ENCODE assay signal across 20 cellular contexts in genomic region chr5:137960819-137961218, GRCh38.
DNase-seq lines count a peak whose midpoint lies in the region; ATAC-seq and TF ChIP-seq lines count a peak whose summit lies in the region.
"Had no signal": no experiment of that assay in that cellular context is flagged by ENCODE, and none has a peak within 500 bp of the region (broad histone marks: within the 10 kb centered on the region; RNA-seq: fewer than 3 reads in every experiment).

No MANE protein-coding gene starts in this region.

- H3K4me3 ChIP-seq in uterus, result no peak overlapping the region
- H3K4me3 ChIP-seq: HAP-1, SJCRH30 had no signal

- H3K27ac Mint-ChIP-seq in natural killer cell, result peak overlapping the region; percentile 30 to 31
- H3K27ac Mint-ChIP-seq in natural killer cell treated with Interleukin-12 subunit alpha and Interleukin-12 subunit beta and Interleukin-15 and Interleukin-18, amount 100 ng/mL, for 72 hours, result peak overlapping the region in 1 of 2 donors; percentile 36
- peak overlapping the region; percentile 61 for H3K27ac Mint-ChIP-seq in WTC11
- H3K27ac Mint-ChIP-seq in immature natural killer cell, result peak overlapping the region in 5 of 6 donors; percentile 10 to 62 (median 37)
- H3K27ac Mint-ChIP-seq in CD4-positive, alpha-beta T cell, result no peak overlapping the region

- no peaks in the 10 kb centered on the region for H3K9me3 ChIP-seq in CD4-positive, alpha-beta T cell (ENCODE audit: control insufficient read depth, low read length)
- H3K9me3 ChIP-seq in uterus, result no peaks in the 10 kb centered on the region
- H3K9me3 ChIP-seq: HAP-1, SJCRH30 had no signal

- no peaks in the 10 kb centered on the region for H3K27me3 ChIP-seq in CD4-positive, alpha-beta T cell (ENCODE audit: control insufficient read depth, insufficient read depth, low read length)
- H3K27me3 ChIP-seq in uterus, result no peaks in the 10 kb centered on the region
- H3K27me3 ChIP-seq: SJCRH30 had no signal

- H3K4me3 Mint-ChIP-seq in natural killer cell (no peak overlapping the region), WTC11 (no peak overlapping the region), immature natural killer cell (no peak overlapping the region)
- no peak overlapping the region for H3K4me3 Mint-ChIP-seq in natural killer cell treated with Interleukin-12 subunit alpha and Interleukin-12 subunit beta and Interleukin-15 and Interleukin-18, amount 100 ng/mL, for 72 hours
- H3K4me3 Mint-ChIP-seq in CD4-positive, alpha-beta T cell, result no peak overlapping the region
- H3K4me3 Mint-ChIP-seq: CD14-positive monocyte had no signal

- H3K4me1 ChIP-seq in uterus, result no peaks in the 10 kb centered on the region
- H3K4me1 ChIP-seq: HAP-1, SJCRH30 had no signal

- no peaks in the 10 kb centered on the region for H3K36me3 ChIP-seq in uterus

- H3K4me1 Mint-ChIP-seq in natural killer cell (peaks cover 12 to 33% of the 10 kb centered on the region in 2 donors), WTC11 (no peaks in the 10 kb centered on the region), immature natural killer cell (peaks cover 3 to 24% of the 10 kb centered on the region in 2 donors)
- peaks cover 0 to 4% of the 10 kb centered on the region in 2 donors for H3K4me1 Mint-ChIP-seq in natural killer cell treated with Interleukin-12 subunit alpha and Interleukin-12 subunit beta and Interleukin-15 and Interleukin-18, amount 100 ng/mL, for 72 hours (ENCODE audit: low read depth in 2 of 2)
- H3K4me1 Mint-ChIP-seq in CD4-positive, alpha-beta T cell (ENCODE audit: low read depth), result peaks cover 5% of the 10 kb centered on the region
- H3K4me1 Mint-ChIP-seq: CD14-positive monocyte had no signal

- TF ChIP-seq CTCF in natural killer cell (IDR thresholded peaks at IDR 0.05) (no peak), WTC11 (IDR thresholded peaks at IDR 0.05) (no peak), uterus (IDR thresholded peaks at IDR 0.05) (no peak)
- no peak for TF ChIP-seq CTCF in CD4-positive, alpha-beta T cell (IDR thresholded peaks at IDR 0.05)

- H3K27me3 Mint-ChIP-seq in natural killer cell (ENCODE audit: low read depth in 2 of 2) (no peaks in the 10 kb centered on the region), WTC11 (ENCODE audit: low read depth) (no peaks in the 10 kb centered on the region), immature natural killer cell (ENCODE audit: low read depth in 3 of 3) (no peaks in the 10 kb centered on the region)
- H3K27me3 Mint-ChIP-seq in natural killer cell treated with Interleukin-12 subunit alpha and Interleukin-12 subunit beta and Interleukin-15 and Interleukin-18, amount 100 ng/mL, for 72 hours, result no peaks in the 10 kb centered on the region
- no peaks in the 10 kb centered on the region for H3K27me3 Mint-ChIP-seq in CD4-positive, alpha-beta T cell

- ATAC-seq in natural killer cell, result no peak
- no peak for ATAC-seq in natural killer cell treated with Interleukin-12 subunit alpha and Interleukin-12 subunit beta and Interleukin-15 and Interleukin-18, amount 100 ng/mL, for 72 hours
- ATAC-seq in WTC11, result no peak
- ATAC-seq in CD4-positive, alpha-beta T cell (ENCODE audit: poor library complexity), result no peak

- no peaks in the 10 kb centered on the region for H3K9me3 Mint-ChIP-seq in natural killer cell
- no peaks in the 10 kb centered on the region for H3K9me3 Mint-ChIP-seq in natural killer cell treated with Interleukin-12 subunit alpha and Interleukin-12 subunit beta and Interleukin-15 and Interleukin-18, amount 100 ng/mL, for 72 hours
- no peaks in the 10 kb centered on the region for H3K9me3 Mint-ChIP-seq in WTC11
- H3K9me3 Mint-ChIP-seq in immature natural killer cell, result peaks cover 0 to 1% (median 0%) of the 10 kb centered on the region in 6 donors
- no peaks in the 10 kb centered on the region for H3K9me3 Mint-ChIP-seq in CD4-positive, alpha-beta T cell
- H3K9me3 Mint-ChIP-seq: CD14-positive monocyte had no signal

- CTCF ChIA-PET in WTC11 (lab: Charles Lee), result no interaction called here
- CTCF ChIA-PET in CD4-positive, alpha-beta T cell (lab: Charles Lee), result interaction anchor here (1.0 to 1.3 kb wide), 2 partner anchors 40 to 75 kb away, joined by 3 read pairs; no protein-coding TSS in a partner anchor

- H3K36me3 Mint-ChIP-seq in natural killer cell, result peaks cover 7% of the 10 kb centered on the region
- H3K36me3 Mint-ChIP-seq in natural killer cell treated with Interleukin-12 subunit alpha and Interleukin-12 subunit beta and Interleukin-15 and Interleukin-18, amount 100 ng/mL, for 72 hours, result peaks cover 28% of the 10 kb centered on the region
- peaks cover 25% of the 10 kb centered on the region for H3K36me3 Mint-ChIP-seq in WTC11
- H3K36me3 Mint-ChIP-seq in immature natural killer cell, result peaks cover 13 to 23% (median 15%) of the 10 kb centered on the region in 3 donors
- H3K36me3 Mint-ChIP-seq in CD4-positive, alpha-beta T cell (ENCODE audit: low read depth), result peaks cover 83% of the 10 kb centered on the region

- POLR2A ChIA-PET in WTC11 (lab: Charles Lee), result no interaction called here
- POLR2A ChIA-PET in CD4-positive, alpha-beta T cell (lab: Charles Lee), result interaction anchor here (0.6 kb wide), 1 partner anchor 51 kb away, joined by 3 read pairs; no protein-coding TSS in a partner anchor

- no peak overlapping the region for H3K27ac ChIP-seq in CD4-positive, alpha-beta T cell (ENCODE audit: low read depth, low read length)
- H3K27ac ChIP-seq in uterus, result no peak overlapping the region
- H3K27ac ChIP-seq: SJCRH30 had no signal

- DNase-seq in natural killer cell, result no peak
- DNase-seq in natural killer cell treated with Interleukin-12 subunit alpha and Interleukin-12 subunit beta and Interleukin-15 and Interleukin-18, amount 100 ng/mL, for 72 hours (ENCODE audit: low spot score), result no peak
- DNase-seq in WTC11 (ENCODE audit: low spot score), result no peak
- no peak for DNase-seq in immature natural killer cell
- DNase-seq in superior temporal gyrus (ENCODE audit: extremely low spot score), result peak; percentile 14
- DNase-seq in NCI-H510A treated with DMSO at 0.1 percent for 48 hours (lab: John Stamatoyannopoulos, UW), result no peak
- DNase-seq in CD4-positive, alpha-beta T cell, result no peak
- DNase-seq in uterus, result no peak
- DNase-seq: ACHN, AML-193, Calu3, DMS53, NCI-H1436, NCI-H2029, NCI-H2171, NCI-H446, RPMI8226, SJCRH30 had no signal

- TF ChIP-seq POLR2A in uterus (IDR thresholded peaks at IDR 0.05), result no peak

- intact Hi-C loops in natural killer cell (cut with micrococcal nuclease) (no loop called here), uterus (cut with DNase I; ENCODE audit: low total_unique reads) (no loop called here)
- intact Hi-C loops in CD4-positive, alpha-beta T cell (cut with DNase I, micrococcal nuclease), result no loop called here

TF ChIP-seq in WTC11, 78 proteins besides CTCF, POLR2A, EP300 and RAD21 (continues in another document):
- TF ChIP-seq JUN (CRISPR knock-in tag; IDR thresholded peaks at IDR 0.05), result no peak
- TF ChIP-seq MLX (CRISPR knock-in tag; IDR thresholded peaks at IDR 0.05), result no peak
- TF ChIP-seq AR (CRISPR knock-in tag; IDR thresholded peaks at IDR 0.05), result no peak
- TF ChIP-seq E2F5 (CRISPR knock-in tag; IDR thresholded peaks at IDR 0.05), result no peak
- no peak for TF ChIP-seq ATF1 (CRISPR knock-in tag; IDR thresholded peaks at IDR 0.05)
- TF ChIP-seq CDX4 (CRISPR knock-in tag; IDR thresholded peaks at IDR 0.05; ENCODE audit: borderline replicate concordance), result no peak
- no peak for TF ChIP-seq ETV6 (CRISPR knock-in tag; IDR thresholded peaks at IDR 0.05)
